Comparison of ENCODE assay signal across 11 cellular contexts in genomic region chrX:374566-374965, GRCh38. TPM values are rescaled to one million over a fixed set of nuclear protein-coding genes. Genes with fewer than 3 reads are reported as not detected.
A peak's percentile ranks its signal among the peaks of the same experiment; 100 is the strongest.
DNase-seq lines count a peak whose midpoint lies in the region; ATAC-seq and TF ChIP-seq lines count a peak whose summit lies in the region.
"Had no signal": no experiment of that assay in that cellular context is flagged by ENCODE, and none has a peak within 500 bp of the region (broad histone marks: within the 10 kb centered on the region; RNA-seq: fewer than 3 reads in every experiment).

No MANE protein-coding gene starts in this region.

- no peak for ATAC-seq in HG02610 (IDR thresholded peaks at IDR 0.05; ENCODE audit: unreplicated experiment)

- H3K9ac ChIP-seq in skeletal muscle tissue (ENCODE audit: low read depth in 1 of 3, low read length in 3 of 3), result peak overlapping the region; percentile 23 to 95 (median 54)

- peaks cover 0 to 3% (median 0%) of the 10 kb centered on the region in 3 donors for H3K36me3 ChIP-seq in skeletal muscle tissue (ENCODE audit: control insufficient read depth in 3 of 3, insufficient read depth in 3 of 3, low read length in 3 of 3)

- no peak for TF ChIP-seq CTCF in GM10248 (IDR thresholded peaks at IDR 0.05; ENCODE audit: control extremely low read depth, extremely low read depth, low read depth, missing control alignments)

- H3K4me1 ChIP-seq in skeletal muscle tissue (ENCODE audit: control insufficient read depth in 3 of 3, insufficient read depth in 3 of 3, low read length in 3 of 3), result peaks cover 30 to 42% (median 39%) of the 10 kb centered on the region in 3 donors

- H3K4me3 Mint-ChIP-seq in activated CD4-positive, alpha-beta memory T cell treated with anti-CD3 and anti-CD28 coated beads, Interleukin-2, amount 10 ng/mL, durations not matched to agents 7 days and 5 days, result peak overlapping the region; percentile 43

- peak; percentile 9 to 28 for DNase-seq in activated CD4-positive, alpha-beta T cell treated with anti-CD3 and anti-CD28 coated beads, Interleukin-2, amount 50 U/mL, for 48 hours
- DNase-seq in activated CD4-positive, alpha-beta T cell treated with anti-CD3 and anti-CD28 coated beads for 1 hour, result no peak
- DNase-seq in activated CD4-positive, alpha-beta memory T cell treated with anti-CD3 and anti-CD28 coated beads, Interleukin-2, amount 10 ng/mL, durations not matched to agents 7 days and 5 days, result no peak
- no peak for DNase-seq in occipital lobe (lab: John Stamatoyannopoulos, UW)
- DNase-seq in GM10248 (ENCODE audit: extremely low spot score), result no peak
- DNase-seq: C1 segment of cervical spinal cord, kidney glomerular epithelial cell, NCI-H526 treated with DMSO at 0.1 percent for 48 hours had no signal

- H3K4me1 Mint-ChIP-seq in activated CD4-positive, alpha-beta memory T cell treated with anti-CD3 and anti-CD28 coated beads, Interleukin-2, amount 10 ng/mL, durations not matched to agents 7 days and 5 days, result peaks cover 27% of the 10 kb centered on the region

- H3K9me3 Mint-ChIP-seq in activated CD4-positive, alpha-beta memory T cell treated with anti-CD3 and anti-CD28 coated beads, Interleukin-2, amount 10 ng/mL, durations not matched to agents 7 days and 5 days, result no peaks in the 10 kb centered on the region

- H3K9me3 ChIP-seq in skeletal muscle tissue (ENCODE audit: control insufficient read depth in 3 of 3, low read length in 3 of 3), result no peaks in the 10 kb centered on the region

- no peaks in the 10 kb centered on the region for H3K36me3 Mint-ChIP-seq in activated CD4-positive, alpha-beta memory T cell treated with anti-CD3 and anti-CD28 coated beads, Interleukin-2, amount 10 ng/mL, durations not matched to agents 7 days and 5 days (ENCODE audit: low read depth)

- H3K27me3 Mint-ChIP-seq in activated CD4-positive, alpha-beta memory T cell treated with anti-CD3 and anti-CD28 coated beads, Interleukin-2, amount 10 ng/mL, durations not matched to agents 7 days and 5 days, result peaks cover 44% of the 10 kb centered on the region

- no peak overlapping the region for H3K27ac Mint-ChIP-seq in activated CD4-positive, alpha-beta memory T cell treated with anti-CD3 and anti-CD28 coated beads, Interleukin-2, amount 10 ng/mL, durations not matched to agents 7 days and 5 days

- CTCF ChIA-PET in activated CD4-positive, alpha-beta memory T cell treated with anti-CD3 and anti-CD28 coated beads, Interleukin-2, amount 10 ng/mL, durations not matched to agents 7 days and 5 days (lab: Charles Lee), result no interaction called here
- CTCF ChIA-PET in GM10248 (lab: Yijun Ruan, JAX), result no interaction called here

- peak overlapping the region; percentile 12 for H3K27ac ChIP-seq in skeletal muscle tissue (ENCODE audit: low read depth, low read length)

- peaks cover 0 to 6% (median 0%) of the 10 kb centered on the region in 3 donors for H3K27me3 ChIP-seq in skeletal muscle tissue (ENCODE audit: control insufficient read depth in 3 of 3, insufficient read depth in 3 of 3, low read length in 3 of 3)

- POLR2A ChIA-PET in activated CD4-positive, alpha-beta memory T cell treated with anti-CD3 and anti-CD28 coated beads, Interleukin-2, amount 10 ng/mL, durations not matched to agents 7 days and 5 days (lab: Charles Lee), result no interaction called here
- POLR2A ChIA-PET in GM10248 (lab: Yijun Ruan, JAX), result no interaction called here

- H3K4me3 ChIP-seq in iPS-11a (ENCODE audit: low read depth, low read length) (peak overlapping the region; percentile 58), skeletal muscle tissue (ENCODE audit: low read length in 3 of 3) (peak overlapping the region; percentile 59 to 85 (median 78))

RNA-seq across cellular contexts. Expression of gene PPP2R3B, which starts 12.1 kb away (rescaled TPM):
- 10 to 100 TPM; 26.1 to 26.3 TPM for total RNA-seq in activated CD4-positive, alpha-beta memory T cell treated with anti-CD3 and anti-CD28 coated beads, Interleukin-2, amount 10 ng/mL, durations not matched to agents 7 days and 5 days
- 172 TPM for total RNA-seq in skeletal muscle tissue
- total RNA-seq in occipital lobe, result 15.4 TPM

RNA-seq across cellular contexts. Expression of gene GTPBP6, which starts 56.0 kb away (rescaled TPM):
- 10 to 100 TPM; 46.2 to 46.7 TPM for total RNA-seq in activated CD4-positive, alpha-beta memory T cell treated with anti-CD3 and anti-CD28 coated beads, Interleukin-2, amount 10 ng/mL, durations not matched to agents 7 days and 5 days
- total RNA-seq in skeletal muscle tissue (30.8 TPM), occipital lobe (15.0 TPM)

Comparison
In these comparisons a context has a peak if more than half of its experiments do, and no peak if none do; other contexts are left out.
1. DNase-seq: peak in activated CD4-positive, alpha-beta T cell treated with anti-CD3 and anti-CD28 coated beads, Interleukin-2, amount 50 U/mL, for 48 hours (2 of 2); none in activated CD4-positive, alpha-beta T cell treated with anti-CD3 and anti-CD28 coated beads for 1 hour (single experiment), activated CD4-positive, alpha-beta memory T cell treated with anti-CD3 and anti-CD28 coated beads, Interleukin-2, amount 10 ng/mL, durations not matched to agents 7 days and 5 days (single experiment), occipital lobe (single experiment) and GM10248 (single experiment).